Comparison of ENCODE assay signal across 9 cellular contexts in genomic region chr6:1792989-1793388, GRCh38.
A peak's percentile ranks its signal among the peaks of the same experiment; 100 is the strongest.
DNase-seq lines count a peak whose midpoint lies in the region; ATAC-seq, FAIRE-seq and TF ChIP-seq lines count a peak whose summit lies in the region.
"Had no signal": no experiment of that assay in that cellular context is flagged by ENCODE, and none has a peak within 500 bp of the region (broad histone marks: within the 10 kb centered on the region; RNA-seq: fewer than 3 reads in every experiment).

No MANE protein-coding gene starts in this region.

- no peaks in the 10 kb centered on the region for H3K9me3 ChIP-seq in endothelial cell of umbilical vein (replicated peaks; ENCODE audit: control insufficient read depth, insufficient read depth, low read length)

- H4K20me1 ChIP-seq in endothelial cell of umbilical vein (replicated peaks; ENCODE audit: control insufficient read depth, extremely low read depth, insufficient read depth, low read length) = no peaks in the 10 kb centered on the region

- FAIRE-seq in GM19239 (lab: Jason Lieb, UNC) (peak; percentile 85), endothelial cell of umbilical vein (lab: Jason Lieb, UNC) (no peak), urothelium cell line (lab: Jason Lieb, UNC) (no peak)
- FAIRE-seq: colon had no signal

- POLR2A ChIA-PET in endothelial cell of umbilical vein (lab: Charles Lee) = no interaction called here

- no peak overlapping the region for H3K9ac ChIP-seq in endothelial cell of umbilical vein (replicated peaks; ENCODE audit: extremely low read depth, insufficient read depth, low read length)

- ATAC-seq in HG02870 (IDR thresholded peaks at IDR 0.05; ENCODE audit: unreplicated experiment) = no peak

- H3K4me1 ChIP-seq in endothelial cell of umbilical vein (ENCODE audit: control insufficient read depth, extremely low read depth, insufficient read depth, low read length) = peaks cover 34% of the 10 kb centered on the region

- no peak overlapping the region for H2AFZ ChIP-seq in endothelial cell of umbilical vein (ENCODE audit: low read depth, low read length)

- no peaks in the 10 kb centered on the region for H3K79me2 ChIP-seq in endothelial cell of umbilical vein (ENCODE audit: control insufficient read depth, insufficient read depth, low read length)

- TF ChIP-seq POLR2A in endothelial cell of umbilical vein (IDR thresholded peaks at IDR 0.05; ENCODE audit: low read depth, low read length) = no peak

- no peak overlapping the region for H3K27ac ChIP-seq in endothelial cell of umbilical vein (ENCODE audit: insufficient read depth, low read depth, low read length)

- no peak overlapping the region for H3K4me2 ChIP-seq in endothelial cell of umbilical vein (ENCODE audit: insufficient read depth, low read length)

- H3K36me3 ChIP-seq in endothelial cell of umbilical vein (ENCODE audit: control insufficient read depth in 2 of 2, extremely low read depth in 1 of 2, insufficient read depth in 2 of 2, low read length in 2 of 2) = no peaks in the 10 kb centered on the region

- H3K9me1 ChIP-seq in endothelial cell of umbilical vein (replicated peaks; ENCODE audit: control insufficient read depth, extremely low read depth, insufficient read depth, low read length) = no peaks in the 10 kb centered on the region

- intact Hi-C loops in endothelial cell of umbilical vein (cut with micrococcal nuclease) = no loop called here

- no peak overlapping the region for H3K4me3 ChIP-seq in endothelial cell of umbilical vein (replicated peaks in 1 of 3; ENCODE audit: insufficient read depth in 1 of 3, low read depth in 1 of 3, low read length in 3 of 3)

- dilution Hi-C loops in endothelial cell of umbilical vein (cut with MboI; ENCODE audit: extremely low pct_ligation_motif_present, low sequenced_read_pairs) = loop anchor here (25.0 kb wide), 1 partner anchor 319 kb away; no protein-coding TSS in a partner anchor

- H3K27me3 ChIP-seq in endothelial cell of umbilical vein (ENCODE audit: control insufficient read depth in 2 of 2, insufficient read depth in 2 of 2, low read length in 2 of 2) = no peaks in the 10 kb centered on the region

- CTCF ChIA-PET in endothelial cell of umbilical vein (lab: Charles Lee) = interaction anchor here (1.5 to 2.6 kb wide), 2 partner anchors 10 to 22 kb away, joined by 4 to 11 read pairs; no protein-coding TSS in a partner anchor

- BruUV-seq in endothelial cell of umbilical vein (replicated peaks; lab: Mats Ljungman, UMichigan) = no TSS peak

- no peak for DNase-seq in AG09319 (ENCODE audit: extremely low read depth, low read depth)
- DNase-seq in GM19239 (ENCODE audit: insufficient read length, low spot score) = peak; percentile 10
- peak; percentile 32 for DNase-seq in NCI-H82 treated with DMSO at 0.1 percent for 48 hours (lab: John Stamatoyannopoulos, UW; ENCODE audit: unreplicated experiment)
- no peak for DNase-seq in endothelial cell of umbilical vein (ENCODE audit: low read depth, low spot score)
- peak; percentile 23 for DNase-seq in urothelium cell line (ENCODE audit: low spot score)
- DNase-seq in cerebellum (ENCODE audit: low spot score) = no peak
- DNase-seq in NCI-H2227 (lab: John Stamatoyannopoulos, UW; ENCODE audit: unreplicated experiment) = no peak

- peak; percentile 22 for TF ChIP-seq CTCF in AG09319 (IDR thresholded peaks at IDR 0.05; ENCODE audit: low read depth, low read length)
- peak; percentile 11 to 33 for TF ChIP-seq CTCF in endothelial cell of umbilical vein (IDR thresholded peaks at IDR 0.05; ENCODE audit: extremely low read depth in 1 of 2, insufficient read depth in 1 of 2, low read depth in 1 of 2, low read length in 2 of 2)

TF ChIP-seq in endothelial cell of umbilical vein, 7 proteins besides CTCF, POLR2A, EP300 and RAD21:
- TF ChIP-seq EZH2 (IDR thresholded peaks at IDR 0.05; ENCODE audit: borderline replicate concordance, low read depth, low read length, severe bottlenecking) (no peak), MAX (IDR thresholded peaks at IDR 0.05; ENCODE audit: insufficient read depth, insufficient read length) (no peak), GATA2 (IDR thresholded peaks at IDR 0.05; ENCODE audit: insufficient read depth, insufficient read length, low read depth, low read length) (no peak), FOS (IDR thresholded peaks at IDR 0.05; ENCODE audit: borderline replicate concordance, insufficient read depth, low read length) (no peak), MYC (IDR thresholded peaks at IDR 0.05; ENCODE audit: low read depth, low read length) (no peak), POLR2AphosphoS5 (IDR thresholded peaks at IDR 0.05; ENCODE audit: insufficient read depth, low read depth, low read length) (no peak), JUN (IDR thresholded peaks at IDR 0.05; ENCODE audit: borderline replicate concordance, insufficient read depth, insufficient read length, low read depth) (no peak)
TF ChIP-seq in endothelial cell of umbilical vein: peak in this region for 0.

Comparison
In these comparisons a context has a peak if more than half of its experiments do, and no peak if none do; other contexts are left out.
1. DNase-seq: peak in GM19239 (single experiment), NCI-H82 treated with DMSO at 0.1 percent for 48 hours (single experiment) and urothelium cell line (single experiment); none in AG09319 (single experiment), endothelial cell of umbilical vein (single experiment), cerebellum (single experiment) and NCI-H2227 (single experiment).